ENCODE assay signal across 29 cellular contexts in the genomic region with DNA sequence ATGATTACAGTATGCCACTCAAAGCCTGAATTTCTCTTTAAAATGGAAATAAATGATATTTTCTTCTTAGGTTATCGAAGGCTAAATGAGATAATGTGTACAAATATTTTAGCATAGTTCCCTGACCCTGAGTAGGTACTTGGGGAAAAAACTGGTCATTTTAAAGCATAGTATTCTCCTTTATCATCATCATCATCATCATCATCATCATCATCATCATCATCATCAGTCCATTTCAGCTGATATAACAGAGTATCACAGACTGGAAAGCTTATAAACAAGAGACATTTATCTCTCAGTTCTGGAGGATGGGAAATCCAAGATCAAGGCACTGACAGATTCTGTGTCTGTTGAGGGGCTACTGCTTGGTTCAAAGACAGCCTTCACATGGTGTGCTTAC. TPM values are rescaled to one million over a fixed set of nuclear protein-coding genes. Genes with fewer than 3 reads are reported as not detected.
"Had no signal": no experiment of that assay in that cellular context is flagged by ENCODE, and none has a peak within 500 bp of the region (broad histone marks: within the 10 kb centered on the region; RNA-seq: fewer than 3 reads in every experiment).

No MANE protein-coding gene starts in this region.

- ATAC-seq: stimulated activated effector memory CD8-positive, alpha-beta T cell treated with anti-CD3 and anti-CD28 coated beads, Interleukin-12 subunit alpha, Interleukin-12 subunit beta, amount 100 ng/mL, for 72 hours; stimulated activated memory B cell treated with anti-CD40 and anti-IgM and Interleukin-4, amounts not matched to agents 10 μg/mL and 1 μg/mL and 100 μg/mL, for 72 hours; stimulated activated naive B cell treated with anti-CD40 and anti-IgM and Interleukin-4, amounts not matched to agents 10 μg/mL and 1 μg/mL and 100 μg/mL, for 72 hours; stimulated activated naive CD8-positive, alpha-beta T cell treated with anti-CD3 and anti-CD28 coated beads, Interleukin-15, amount 100 ng/mL, for 72 hours; stimulated activated naive CD8-positive, alpha-beta T cell treated with anti-CD3 and anti-CD28 coated beads, Interleukin-15, Interleukin-2, amounts not matched to agents 100 U/mL and 50 U/mL, for 24 hours; upper lobe of right lung had no signal

- H3K27me3 ChIP-seq: testis, thyroid gland, tibial artery, tibial nerve, transverse colon, upper lobe of left lung, upper lobe of right lung, uterus, vagina had no signal

- FAIRE-seq: urothelium cell line had no signal

- H3K9me3 ChIP-seq: suprapubic skin, testis, thoracic aorta, thyroid gland, tibial artery, tibial nerve, transverse colon, upper lobe of left lung, upper lobe of right lung, uterus, vagina had no signal

- H3K4me1 ChIP-seq: suprapubic skin, testis, thyroid gland, tibial artery, tibial nerve, upper lobe of left lung, upper lobe of right lung, uterus, vagina had no signal

- H3K36me3 ChIP-seq: suprapubic skin, thoracic aorta, thyroid gland, tibial artery, tibial nerve, transverse colon, upper lobe of left lung, upper lobe of right lung, uterus, vagina had no signal

- H3K27ac ChIP-seq: suprapubic skin, testis, thoracic aorta, thyroid gland, tibial artery, tibial nerve, transverse colon, upper lobe of left lung, upper lobe of right lung, uterus, vagina had no signal

- DNase-seq: stimulated activated CD4-positive, alpha-beta T cell treated with anti-CD3 and anti-CD28 coated beads, Interleukin-2, amount 100 ng/mL, for 48 hours; stimulated activated CD4-positive, alpha-beta T cell treated with anti-CD3 and anti-CD28 coated beads, Interleukin-4, amount 100 ng/mL, for 1 hour; stimulated activated CD4-positive, alpha-beta T cell treated with anti-CD3 and anti-CD28 coated beads, Interleukin-4, amount 100 ng/mL, for 24 hours; stimulated activated CD4-positive, alpha-beta T cell treated with anti-CD3 and anti-CD28 coated beads, Interleukin-4, amount 100 ng/mL, for 4 hours; stimulated activated CD8-positive, alpha-beta memory T cell treated with anti-CD3 and anti-CD28 coated beads, Interleukin-4, amount 100 ng/mL, for 48 hours; stimulated activated naive B cell treated with anti-CD40 and anti-IgM and Interleukin-4, amounts not matched to agents 10 μg/mL and 1 μg/mL and 100 μg/mL, for 72 hours; stimulated activated naive CD4-positive, alpha-beta T cell; stimulated activated naive CD4-positive, alpha-beta T cell treated with Interleukin-2 at 50 U/mL for 16 hours; stimulated activated naive CD8-positive, alpha-beta T cell treated with anti-CD3 and anti-CD28 coated beads, Interleukin-15, amount 100 ng/mL, for 72 hours; stimulated activated naive CD8-positive, alpha-beta T cell treated with anti-CD3 and anti-CD28 coated beads, Interleukin-15, Interleukin-2, amounts not matched to agents 100 U/mL and 50 U/mL, for 24 hours; substantia nigra; testis; thyroid gland; tibial artery; transverse colon; trophoblast cell; upper lobe of left lung; upper lobe of right lung; uterus had no signal

- H3K4me3 ChIP-seq: suprapubic skin, testis, thoracic aorta, thyroid gland, tibial artery, tibial nerve, transverse colon, upper lobe of left lung, upper lobe of right lung, uterus, vagina had no signal

RNA-seq across cellular contexts. Expression of gene GABRB1, which starts 13.9 kb away (rescaled TPM):
- total RNA-seq: subcutaneous adipose tissue, suprapubic skin, thoracic aorta, tibial nerve, upper lobe of left lung, upper lobe of right lung, ureter, vagina had no signal
- polyA plus RNA-seq: urinary bladder had no signal

RNA-seq across cellular contexts. Expression of gene GABRA4, which starts 51.9 kb away (rescaled TPM):
- total RNA-seq: subcutaneous adipose tissue, upper lobe of left lung, upper lobe of right lung, ureter had no signal
- polyA plus RNA-seq: urinary bladder had no signal
